19 cellular contexts compared by ENCODE assay signal in the genomic region with DNA sequence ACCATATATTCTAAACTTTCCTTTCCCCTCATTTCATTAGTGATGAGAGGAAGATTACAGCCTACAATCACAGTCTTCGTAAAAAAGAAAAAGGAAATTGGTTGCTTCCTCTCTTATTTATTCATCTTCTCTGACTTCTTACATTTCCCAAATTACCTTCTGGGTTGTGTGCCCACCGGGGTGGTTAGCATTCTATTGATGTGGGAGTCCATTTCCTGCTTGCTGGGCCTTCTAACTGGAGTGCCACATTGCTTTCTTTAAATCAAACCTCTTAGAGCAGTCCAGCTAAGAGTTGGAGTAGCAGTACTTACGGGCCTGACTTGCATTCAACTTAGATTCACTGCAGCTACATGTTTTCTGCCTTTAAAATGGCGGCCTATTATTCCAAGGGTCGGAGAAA.
A peak's percentile ranks its signal among the peaks of the same experiment; 100 is the strongest.
DNase-seq lines count a peak whose midpoint lies in the region; ATAC-seq and TF ChIP-seq lines count a peak whose summit lies in the region.
"Had no signal": no experiment of that assay in that cellular context is flagged by ENCODE, and none has a peak within 500 bp of the region (broad histone marks: within the 10 kb centered on the region; RNA-seq: fewer than 3 reads in every experiment).

No MANE protein-coding gene starts in this region.

- H3K4me3 Mint-ChIP-seq in neural progenitor cell, result no peak overlapping the region

- peaks cover 6% of the 10 kb centered on the region for H3F3A ChIP-seq in neural progenitor cell (ENCODE audit: low read depth)

- H2AFZ ChIP-seq in mammary epithelial cell (ENCODE audit: low read depth, low read length) (peak overlapping the region; percentile 81), neural progenitor cell (replicated peaks) (peak overlapping the region; percentile 98)

- TF ChIP-seq CTCF in A673 (conservative IDR thresholded peaks at IDR 0.05; ENCODE audit: low read depth, low read length), result no peak
- TF ChIP-seq CTCF in mammary epithelial cell (conservative IDR thresholded peaks at IDR 0.05 in 1 of 2, IDR thresholded peaks at IDR 0.05 in 1 of 2; ENCODE audit: extremely low read depth in 1 of 2, insufficient read depth in 1 of 2, low read depth in 1 of 2, low read length in 2 of 2), result no peak
- no peak for TF ChIP-seq CTCF in neural progenitor cell (IDR thresholded peaks at IDR 0.05)
- TF ChIP-seq CTCF in RWPE1 (conservative IDR thresholded peaks at IDR 0.05; ENCODE audit: low read depth), result no peak

- no peak overlapping the region for H3K27ac Mint-ChIP-seq in neural progenitor cell

- peaks cover 43% of the 10 kb centered on the region for H3K4me1 Mint-ChIP-seq in neural progenitor cell

- in situ Hi-C loops in mammary epithelial cell (cut with MboI; ENCODE audit: low sequenced_read_pairs in 2 of 2), result no loop called here

- no peaks in the 10 kb centered on the region for H3K27me3 ChIP-seq in A673 (replicated peaks; ENCODE audit: insufficient read depth, low read depth, low read length, poor library complexity)
- H3K27me3 ChIP-seq in mammary epithelial cell (ENCODE audit: insufficient read depth, low read length), result no peaks in the 10 kb centered on the region
- no peaks in the 10 kb centered on the region for H3K27me3 ChIP-seq in neural progenitor cell
- H3K27me3 ChIP-seq: SJSA1 had no signal

- H3K4me3 ChIP-seq in A673 (ENCODE audit: low read depth, low read length, poor library complexity, severe bottlenecking) (no peak overlapping the region), mammary epithelial cell (replicated peaks in 1 of 3; ENCODE audit: insufficient read depth in 1 of 3, low read depth in 2 of 3, low read length in 3 of 3) (no peak overlapping the region), neural progenitor cell (no peak overlapping the region)
- no peak overlapping the region for H3K4me3 ChIP-seq in Jurkat, Clone E6-1 (ENCODE audit: low read length)
- H3K4me3 ChIP-seq: SJSA1 had no signal

- CTCF ChIA-PET in A673 (lab: Charles Lee) (no interaction called here), mammary epithelial cell (lab: Charles Lee; ENCODE audit: low non-redundant PET) (no interaction called here), RWPE1 (lab: Yijun Ruan, JAX) (no interaction called here)

- no peaks in the 10 kb centered on the region for H3K36me3 Mint-ChIP-seq in neural progenitor cell

- ATAC-seq in GM18498 (IDR thresholded peaks at IDR 0.05; ENCODE audit: unreplicated experiment), result no peak
- ATAC-seq: Right ventricle myocardium inferior had no signal

- H3K36me3 ChIP-seq in A673 (ENCODE audit: insufficient read depth, low read length, poor library complexity, severe bottlenecking) (no peaks in the 10 kb centered on the region), mammary epithelial cell (ENCODE audit: insufficient read depth, low read length) (no peaks in the 10 kb centered on the region), neural progenitor cell (no peaks in the 10 kb centered on the region)
- H3K36me3 ChIP-seq: SJSA1 had no signal

- no peaks in the 10 kb centered on the region for H3K79me2 ChIP-seq in mammary epithelial cell (ENCODE audit: insufficient read depth, low read length)
- H3K79me2 ChIP-seq in neural progenitor cell (ENCODE audit: low read depth), result no peaks in the 10 kb centered on the region

- H3K27me3 Mint-ChIP-seq in neural progenitor cell (ENCODE audit: insufficient read depth, low read depth), result peaks cover 6% of the 10 kb centered on the region

- H4K20me1 ChIP-seq in mammary epithelial cell (ENCODE audit: insufficient read depth, low read length) (no peaks in the 10 kb centered on the region), neural progenitor cell (ENCODE audit: low read depth) (no peaks in the 10 kb centered on the region)

- BruUV-seq in A673 (replicated peaks; lab: Mats Ljungman, UMichigan) (no TSS peak), mammary epithelial cell (replicated peaks; lab: Mats Ljungman, UMichigan) (no TSS peak)

- H3K27ac ChIP-seq in A673 (ENCODE audit: low read depth, low read length, poor library complexity, severe bottlenecking) (no peak overlapping the region), mammary epithelial cell (ENCODE audit: insufficient read depth, low read depth, low read length) (no peak overlapping the region), neural progenitor cell (peak overlapping the region; percentile 15), RWPE1 (no peak overlapping the region)
- H3K27ac ChIP-seq: C4-2B, KMS-11, SJSA1 had no signal

- H3K9ac ChIP-seq in mammary epithelial cell (ENCODE audit: insufficient read depth, low read length) (no peak overlapping the region), neural progenitor cell (no peak overlapping the region)
- H3K9ac ChIP-seq: KMS-11 had no signal

- 39% methylated on average over 5 of the region's 5 CpGs for WGBS in mammary epithelial cell (ENCODE audit: low coverage, missing lambda C conversion rate)

- POLR2A ChIA-PET in A673 (lab: Charles Lee; ENCODE audit: low non-redundant PET), result no interaction called here
- POLR2A ChIA-PET in RWPE1 (lab: Yijun Ruan, JAX; ENCODE audit: low non-redundant PET), result no interaction called here

- no peaks in the 10 kb centered on the region for H3K9me3 ChIP-seq in A673 (ENCODE audit: low read depth, low read length, poor library complexity, severe bottlenecking)
- H3K9me3 ChIP-seq in mammary epithelial cell (replicated peaks; ENCODE audit: insufficient read depth, low read length), result no peaks in the 10 kb centered on the region
- no peaks in the 10 kb centered on the region for H3K9me3 ChIP-seq in neural progenitor cell (ENCODE audit: low read depth)
- H3K9me3 ChIP-seq: SJSA1 had no signal

- intact Hi-C loops in A673 (cut with micrococcal nuclease; ENCODE audit: unreplicated experiment), result no loop called here
- intact Hi-C loops in mammary epithelial cell (cut with micrococcal nuclease), result no loop called here

- H3K4me2 ChIP-seq in mammary epithelial cell (ENCODE audit: insufficient read depth, low read depth, low read length) (no peak overlapping the region), neural progenitor cell (peak overlapping the region; percentile 5)
- H3K4me2 ChIP-seq: KMS-11 had no signal

- H3K4me1 ChIP-seq in A673 (ENCODE audit: insufficient read depth, low read length, poor library complexity, severe bottlenecking) (no peaks in the 10 kb centered on the region), mammary epithelial cell (ENCODE audit: insufficient read depth, low read length) (peaks cover 57% of the 10 kb centered on the region), neural progenitor cell (peaks cover 39% of the 10 kb centered on the region)
- H3K4me1 ChIP-seq: SJSA1 had no signal

- DNase-seq in A673 (ENCODE audit: low spot score), result peak; percentile 56
- DNase-seq in Jurkat, Clone E6-1 (ENCODE audit: low read depth, low spot score), result peak; percentile 65
- no peak for DNase-seq in mammary epithelial cell
- DNase-seq in neural progenitor cell (ENCODE audit: low spot score), result no peak
- no peak for DNase-seq in RWPE1 (ENCODE audit: low spot score)
- DNase-seq in DMS153 treated with DMSO at 0.1 percent for 48 hours (lab: John Stamatoyannopoulos, UW; ENCODE audit: unreplicated experiment), result no peak
- DNase-seq: HCEC 1CT, MV-4-11, NCI-H1105 treated with DMSO at 0.1 percent for 48 hours, NCI-H1694 treated with DMSO at 0.1 percent for 48 hours, NCI-H2081 treated with DMSO at 0.1 percent for 48 hours, NCI-H446 treated with DMSO at 0.1 percent for 48 hours, NCI-H526 treated with DMSO at 0.1 percent for 48 hours, OCI-M1 had no signal

- H3K9me3 Mint-ChIP-seq in neural progenitor cell, result no peaks in the 10 kb centered on the region

- dilution Hi-C loops in mammary epithelial cell (cut with HindIII; ENCODE audit: low sequenced_read_pairs), result no loop called here

Comparison
In these comparisons a context has a peak if more than half of its experiments do, and no peak if none do; other contexts are left out.
1. DNase-seq: peak in A673 (single experiment) and Jurkat, Clone E6-1 (single experiment); none in mammary epithelial cell (single experiment), neural progenitor cell (single experiment), RWPE1 (single experiment) and DMS153 treated with DMSO at 0.1 percent for 48 hours (single experiment).